8 cellular contexts compared by ENCODE assay signal in the genomic region with DNA sequence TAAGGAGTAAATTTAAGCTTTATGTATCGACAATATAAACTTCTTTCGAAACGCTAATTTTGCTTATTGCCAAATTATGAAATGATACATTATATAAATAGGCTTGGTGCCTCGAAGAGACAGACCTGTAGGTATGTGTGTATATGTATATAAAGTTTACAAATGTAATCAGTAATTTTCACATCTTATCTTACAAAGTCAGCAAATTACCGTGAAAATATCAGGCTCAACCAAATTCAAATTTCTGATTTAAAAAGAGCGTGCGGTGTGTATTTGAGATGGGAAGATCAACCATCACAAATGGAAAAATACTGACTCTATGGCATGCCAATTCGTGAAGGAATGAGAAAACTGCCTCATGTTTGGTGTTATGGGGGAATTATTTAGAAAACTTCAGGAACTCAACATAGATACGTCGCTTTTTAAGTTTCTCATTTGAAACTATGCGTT. TPM values are rescaled to one million over a fixed set of nuclear protein-coding genes. Genes with fewer than 3 reads are reported as not detected.
A peak's percentile ranks its signal among the peaks of the same experiment; 100 is the strongest.
DNase-seq lines count a peak whose midpoint lies in the region; ATAC-seq and TF ChIP-seq lines count a peak whose summit lies in the region.

No MANE protein-coding gene starts in this region.

- H3K27me3 ChIP-seq in iPS-15b (ENCODE audit: control insufficient read depth, insufficient read depth, low read length), result no peaks in the 10 kb centered on the region
- H3K27me3 ChIP-seq in spleen (replicated peaks in 1 of 7), result no peaks in the 10 kb centered on the region

- WGBS in spleen, 5 donors, result 33 to 37% (median 36%) methylated on average over 11 of the region's 11 CpGs

- peak; percentile 2 for DNase-seq in HFFc6
- DNase-seq in spleen, result no peak
- DNase-seq in retina, result no peak

- H3K9me3 ChIP-seq in iPS-15b (ENCODE audit: control insufficient read depth, insufficient read depth, low read length), result no peaks in the 10 kb centered on the region
- H3K9me3 ChIP-seq in spleen, result no peaks in the 10 kb centered on the region

- peak overlapping the region; percentile 58 to 89 (median 87) for H3K27ac ChIP-seq in spleen

- no peaks in the 10 kb centered on the region for H3K27me3 Mint-ChIP-seq in HFFc6 (ENCODE audit: insufficient read depth)
- H3K27me3 Mint-ChIP-seq in activated T-helper 17 cell treated with anti-CD3 and anti-CD28 coated beads, Interleukin-2, amount 50 U/mL, for 72 hours, result no peaks in the 10 kb centered on the region

- H3K9me3 Mint-ChIP-seq in HFFc6, result no peaks in the 10 kb centered on the region
- H3K9me3 Mint-ChIP-seq in activated T-helper 17 cell treated with anti-CD3 and anti-CD28 coated beads, Interleukin-2, amount 50 U/mL, for 72 hours, result no peaks in the 10 kb centered on the region

- H3K4me3 Mint-ChIP-seq in HFFc6, result peak overlapping the region; percentile 98
- peak overlapping the region; percentile 96 for H3K4me3 Mint-ChIP-seq in activated T-helper 17 cell treated with anti-CD3 and anti-CD28 coated beads, Interleukin-2, amount 50 U/mL, for 72 hours

- H3K36me3 Mint-ChIP-seq in HFFc6 (ENCODE audit: low read depth), result peaks cover 13% of the 10 kb centered on the region
- peaks cover 78% of the 10 kb centered on the region for H3K36me3 Mint-ChIP-seq in activated T-helper 17 cell treated with anti-CD3 and anti-CD28 coated beads, Interleukin-2, amount 50 U/mL, for 72 hours (ENCODE audit: low read depth)

- H3K36me3 ChIP-seq in iPS-15b (ENCODE audit: control insufficient read depth, insufficient read depth, low read length), result no peaks in the 10 kb centered on the region
- peaks cover 0 to 34% (median 7%) of the 10 kb centered on the region in 6 donors for H3K36me3 ChIP-seq in spleen

- peak overlapping the region; percentile 96 for H3K27ac Mint-ChIP-seq in HFFc6
- peak overlapping the region; percentile 97 for H3K27ac Mint-ChIP-seq in activated T-helper 17 cell treated with anti-CD3 and anti-CD28 coated beads, Interleukin-2, amount 50 U/mL, for 72 hours

- no peak for TF ChIP-seq POLR2A in spleen (IDR thresholded peaks at IDR 0.05)

- peaks cover 27% of the 10 kb centered on the region for H3K4me1 Mint-ChIP-seq in HFFc6 (ENCODE audit: low read depth)
- H3K4me1 Mint-ChIP-seq in activated T-helper 17 cell treated with anti-CD3 and anti-CD28 coated beads, Interleukin-2, amount 50 U/mL, for 72 hours, result peaks cover 24% of the 10 kb centered on the region

- intact Hi-C loops in spleen (cut with DNase I; ENCODE audit: low total_unique reads), result no loop called here

- TF ChIP-seq CTCF in HFFc6 (IDR thresholded peaks at IDR 0.05), result no peak
- TF ChIP-seq CTCF in spleen (IDR thresholded peaks at IDR 0.05 in 8 of 11, conservative IDR thresholded peaks at IDR 0.05 in 3 of 11), result no peak

- peak overlapping the region; percentile 93 for H3K4me3 ChIP-seq in iPS-15b (ENCODE audit: low read depth, low read length)
- peak overlapping the region; percentile 58 to 91 (median 68) for H3K4me3 ChIP-seq in spleen

- peak overlapping the region; percentile 91 for H3K9ac ChIP-seq in iPS-15b (ENCODE audit: low read depth, low read length)

- H3K4me1 ChIP-seq in iPS-15b (ENCODE audit: control insufficient read depth, insufficient read depth, low read length), result no peaks in the 10 kb centered on the region
- H3K4me1 ChIP-seq in spleen, result peaks cover 29 to 59% (median 52%) of the 10 kb centered on the region in 6 donors

- ATAC-seq in activated T-helper 17 cell treated with anti-CD3 and anti-CD28 coated beads, Interleukin-2, amount 50 U/mL, for 72 hours (replicated peaks), result no peak
- ATAC-seq in GM19324 (IDR thresholded peaks at IDR 0.05; ENCODE audit: low FRiP score, unreplicated experiment), result no peak
- ATAC-seq in HG03571 (IDR thresholded peaks at IDR 0.05; ENCODE audit: unreplicated experiment), result no peak
- ATAC-seq in GM21723 (IDR thresholded peaks at IDR 0.05; ENCODE audit: unreplicated experiment), result no peak

RNA-seq across cellular contexts. Expression of gene ZCRB1, which starts 0.5 kb away (rescaled TPM):
- total RNA-seq in HFFc6 (2021; fragmentation: NEBNext Ultra II Directional; extraction: Animal tissue kit (Norgen Biotek cat#: 25700)), result 10 to 100 TPM; 54.0 to 71.8 (median 64.6) TPM
- 10 to 100 TPM; 60.6 to 69.4 TPM for total RNA-seq in activated T-helper 17 cell treated with anti-CD3 and anti-CD28 coated beads, Interleukin-2, amount 50 U/mL, for 72 hours
- total RNA-seq in spleen, result 10 to 100 TPM; 27.2 to 43.0 (median 30.6) TPM
- 10 to 100 TPM; 31.8 to 40.1 (median 36.9) TPM for polyA plus RNA-seq in spleen

RNA-seq across cellular contexts. Expression of gene PPHLN1, which starts 0.6 kb away (rescaled TPM):
- 10 to 100 TPM; 60.5 to 68.6 (median 63.5) TPM for total RNA-seq in HFFc6 (2021; fragmentation: NEBNext Ultra II Directional; extraction: Animal tissue kit (Norgen Biotek cat#: 25700))
- 10 to 100 TPM; 77.0 to 94.0 TPM for total RNA-seq in activated T-helper 17 cell treated with anti-CD3 and anti-CD28 coated beads, Interleukin-2, amount 50 U/mL, for 72 hours
- total RNA-seq in spleen, result 100 to 1,000 TPM in 1 of 7 donors, 10 to 100 TPM in 6; 60.0 to 103 (median 75.3) TPM
- 10 to 100 TPM; 39.6 to 49.1 (median 42.7) TPM for polyA plus RNA-seq in spleen
